In genomic region chr16:50216231-50216630, GRCh38 we compare ENCODE assay signal across 15 cellular contexts. TPM values are rescaled to one million over a fixed set of nuclear protein-coding genes. Genes with fewer than 3 reads are reported as not detected.
DNase-seq lines count a peak whose midpoint lies in the region; ATAC-seq and TF ChIP-seq lines count a peak whose summit lies in the region.
"Had no signal": no experiment of that assay in that cellular context is flagged by ENCODE, and none has a peak within 500 bp of the region (broad histone marks: within the 10 kb centered on the region; RNA-seq: fewer than 3 reads in every experiment).

No MANE protein-coding gene starts in this region.

- no peak overlapping the region for H3K14ac ChIP-seq in H9 (ENCODE audit: insufficient read depth, low read length)

- no peaks in the 10 kb centered on the region for H3K79me2 ChIP-seq in H9 (ENCODE audit: insufficient read depth, low read length)

- no peak overlapping the region for H2BK15ac ChIP-seq in H9 (ENCODE audit: low read depth, low read length)

- H3K56ac ChIP-seq in H9 (ENCODE audit: insufficient read length, low read depth, low read length), result no peak overlapping the region

- H2BK12ac ChIP-seq in H9 (ENCODE audit: insufficient read length, low read depth, low read length), result no peak overlapping the region

- peaks cover 37% of the 10 kb centered on the region for H3K36me3 ChIP-seq in BE2C

- peak overlapping the region; percentile 55 for H3K27ac Mint-ChIP-seq in T-helper 2 cell treated with Interferon-gamma antibody and Interleukin-4, amounts not matched to agents 5 μg/mL and 100 μg/mL, for 36 hours
- peak overlapping the region; percentile 84 for H3K27ac Mint-ChIP-seq in activated CD8-positive, alpha-beta memory T cell treated with anti-CD3 and anti-CD28 coated beads, Interleukin-2, amount 10 ng/mL, durations not matched to agents 7 days and 5 days
- peak overlapping the region; percentile 80 for H3K27ac Mint-ChIP-seq in activated T-helper 2 cell treated with anti-CD3 and anti-CD28 coated beads, Interferon-gamma antibody, Interleukin-2, Interleukin-4, amounts not matched to agents 10 μg/mL and 5 μg/mL and 100 μg/mL, durations not matched to agents 14 hours and 24 hours and 36 hours
- H3K27ac Mint-ChIP-seq in H9, result no peak overlapping the region

- no peaks in the 10 kb centered on the region for H3K79me1 ChIP-seq in H9 (ENCODE audit: insufficient read depth, low read depth, low read length, poor library complexity, severe bottlenecking)

- H3T11ph ChIP-seq in H9 (ENCODE audit: low read length), result no peak overlapping the region

- no peaks in the 10 kb centered on the region for H4K20me1 ChIP-seq in H9 (ENCODE audit: control insufficient read depth, insufficient read depth, insufficient read length)

- ATAC-seq in activated CD8-positive, alpha-beta memory T cell treated with anti-CD3 and anti-CD28 coated beads, Interleukin-2, amount 10 ng/mL, durations not matched to agents 7 days and 5 days, result no peak

- H3K23me2 ChIP-seq in H9 (ENCODE audit: insufficient read length, low read depth, low read length, poor library complexity, severe bottlenecking), result no peaks in the 10 kb centered on the region

- H3K36me3 Mint-ChIP-seq in T-helper 2 cell treated with Interferon-gamma antibody and Interleukin-4, amounts not matched to agents 5 μg/mL and 100 μg/mL, for 36 hours (ENCODE audit: low read depth), result peaks cover 29% of the 10 kb centered on the region
- H3K36me3 Mint-ChIP-seq in activated CD8-positive, alpha-beta memory T cell treated with anti-CD3 and anti-CD28 coated beads, Interleukin-2, amount 10 ng/mL, durations not matched to agents 7 days and 5 days, result peaks cover 32% of the 10 kb centered on the region
- H3K36me3 Mint-ChIP-seq in activated T-helper 2 cell treated with anti-CD3 and anti-CD28 coated beads, Interferon-gamma antibody, Interleukin-2, Interleukin-4, amounts not matched to agents 10 μg/mL and 5 μg/mL and 100 μg/mL, durations not matched to agents 14 hours and 24 hours and 36 hours (ENCODE audit: low read depth), result peaks cover 38% of the 10 kb centered on the region
- H3K36me3 Mint-ChIP-seq in H9 (ENCODE audit: insufficient read depth in 1 of 3, low read depth in 3 of 3), result peaks cover 9 to 39% (median 29%) of the 10 kb centered on the region in 3 experiments; a peak in 6 of 7 replicates

- TF ChIP-seq CTCF in H9 (conservative IDR thresholded peaks at IDR 0.05), result no peak
- no peak for TF ChIP-seq CTCF in BE2C (IDR thresholded peaks at IDR 0.05; ENCODE audit: low read depth, low read length)

- intact Hi-C loops in activated T-helper 2 cell treated with anti-CD3 and anti-CD28 coated beads, Interferon-gamma antibody, Interleukin-2, Interleukin-4, amounts not matched to agents 10 μg/mL and 5 μg/mL and 100 μg/mL, durations not matched to agents 14 hours and 24 hours and 36 hours (cut with micrococcal nuclease), result loop anchor here (10.0 kb wide), 1 partner anchor 109 kb away; no protein-coding TSS in a partner anchor

- no peaks in the 10 kb centered on the region for H3K9me3 Mint-ChIP-seq in T-helper 2 cell treated with Interferon-gamma antibody and Interleukin-4, amounts not matched to agents 5 μg/mL and 100 μg/mL, for 36 hours
- no peaks in the 10 kb centered on the region for H3K9me3 Mint-ChIP-seq in activated CD8-positive, alpha-beta memory T cell treated with anti-CD3 and anti-CD28 coated beads, Interleukin-2, amount 10 ng/mL, durations not matched to agents 7 days and 5 days (ENCODE audit: low read depth)
- H3K9me3 Mint-ChIP-seq in activated T-helper 2 cell treated with anti-CD3 and anti-CD28 coated beads, Interferon-gamma antibody, Interleukin-2, Interleukin-4, amounts not matched to agents 10 μg/mL and 5 μg/mL and 100 μg/mL, durations not matched to agents 14 hours and 24 hours and 36 hours, result no peaks in the 10 kb centered on the region
- H3K9me3 Mint-ChIP-seq in H9, result no peaks in the 10 kb centered on the region
- H3K9me3 Mint-ChIP-seq: CD4-positive, CD25-positive, alpha-beta regulatory T cell had no signal

- no peak overlapping the region for H3K4me2 ChIP-seq in H9 (ENCODE audit: insufficient read depth, insufficient read length, low read length)
- H3K4me2 ChIP-seq: BLaER1 treated with 17β-estradiol and CSF1 and Interleukin-3, amounts not matched to agents 10 nM and 100 nM had no signal

- H2AK5ac ChIP-seq in H9 (ENCODE audit: insufficient read length, low read length), result no peak overlapping the region

- H2BK120ac ChIP-seq in H9 (ENCODE audit: low read depth, low read length, poor library complexity, severe bottlenecking), result no peak overlapping the region

- H3K4me1 ChIP-seq in H9 (ENCODE audit: insufficient read depth, low read length) (no peaks in the 10 kb centered on the region), BE2C (peaks cover 4% of the 10 kb centered on the region; the same call in 1 of the 2 replicates)
- H3K4me1 ChIP-seq: HAP-1 had no signal

- H3K9me3 ChIP-seq in H9 (ENCODE audit: control insufficient read depth, low read depth, low read length) (no peaks in the 10 kb centered on the region), BE2C (no peaks in the 10 kb centered on the region)
- H3K9me3 ChIP-seq: BLaER1 treated with 17β-estradiol and CSF1 and Interleukin-3, amounts not matched to agents 10 nM and 100 nM; HAP-1 had no signal

- H3K4ac ChIP-seq in H9 (ENCODE audit: low read depth, low read length), result no peak overlapping the region

- no peak overlapping the region for H4K91ac ChIP-seq in H9 (ENCODE audit: insufficient read length, low read depth, low read length)

- no CpG with 5 or more reads among the region's 6 CpGs for WGBS in H9 (ENCODE audit: extremely low coverage, insufficient read length, low lambda C conversion rate)

- no peak overlapping the region for H4K5ac ChIP-seq in H9 (ENCODE audit: insufficient read length, low read depth, low read length)

- H2AFZ ChIP-seq in H9 (ENCODE audit: low read length), result no peak overlapping the region

- no peak overlapping the region for H2BK20ac ChIP-seq in H9 (ENCODE audit: low read depth, low read length, poor library complexity, severe bottlenecking)

- DNase-seq in T-helper 2 cell treated with Interferon-gamma antibody and Interleukin-4, amounts not matched to agents 5 μg/mL and 100 μg/mL, for 36 hours (ENCODE audit: low spot score), result no peak
- DNase-seq in T-helper 2 cell (no peak), H9 (no peak), BE2C (no peak)
- DNase-seq in activated CD8-positive, alpha-beta memory T cell treated with anti-CD3 and anti-CD28 coated beads, Interleukin-2, amount 10 ng/mL, durations not matched to agents 7 days and 5 days, result no peak
- DNase-seq in activated CD8-positive, alpha-beta memory T cell treated with anti-CD3 and anti-CD28 coated beads, Interleukin-2, amount 50 U/mL, for 4 hours, result no peak
- no peak for DNase-seq in activated T-helper 2 cell treated with anti-CD3 and anti-CD28 coated beads, Interferon-gamma antibody, Interleukin-2, Interleukin-4, amounts not matched to agents 10 μg/mL and 5 μg/mL and 100 μg/mL, durations not matched to agents 14 hours and 24 hours and 36 hours (ENCODE audit: low spot score)
- DNase-seq: 8988T, AML-193, DMS53, GF-D8, GOT3 had no signal

- no peak overlapping the region for H4K8ac ChIP-seq in H9 (replicated peaks; ENCODE audit: insufficient read length, low read depth, low read length)

- CTCF ChIA-PET in activated CD8-positive, alpha-beta memory T cell treated with anti-CD3 and anti-CD28 coated beads, Interleukin-2, amount 10 ng/mL, durations not matched to agents 7 days and 5 days (lab: Charles Lee), result interaction anchor here (1.1 to 10.6 kb wide), 9 partner anchors 18 to 590 kb away, joined by 3 to 167 read pairs (median 20); partner anchors contain the start of genes CNEP1R1 and HEATR3

- H3K27ac ChIP-seq in H9 (ENCODE audit: insufficient read length, low read depth, low read length), result no peak overlapping the region
- H3K27ac ChIP-seq: BLaER1 treated with 17β-estradiol and CSF1 and Interleukin-3, amounts not matched to agents 10 nM and 100 nM had no signal

- H3K4me1 Mint-ChIP-seq in T-helper 2 cell treated with Interferon-gamma antibody and Interleukin-4, amounts not matched to agents 5 μg/mL and 100 μg/mL, for 36 hours (ENCODE audit: low read depth), result peaks cover 26% of the 10 kb centered on the region
- H3K4me1 Mint-ChIP-seq in activated CD8-positive, alpha-beta memory T cell treated with anti-CD3 and anti-CD28 coated beads, Interleukin-2, amount 10 ng/mL, durations not matched to agents 7 days and 5 days, result peaks cover 36% of the 10 kb centered on the region
- H3K4me1 Mint-ChIP-seq in activated T-helper 2 cell treated with anti-CD3 and anti-CD28 coated beads, Interferon-gamma antibody, Interleukin-2, Interleukin-4, amounts not matched to agents 10 μg/mL and 5 μg/mL and 100 μg/mL, durations not matched to agents 14 hours and 24 hours and 36 hours (ENCODE audit: low read depth), result peaks cover 20% of the 10 kb centered on the region
- H3K4me1 Mint-ChIP-seq in H9, result no peaks in the 10 kb centered on the region

- H2BK5ac ChIP-seq in H9 (ENCODE audit: insufficient read length, low read length), result no peak overlapping the region

- H3K27me3 ChIP-seq in H9 (ENCODE audit: insufficient read depth, low read length) (no peaks in the 10 kb centered on the region), BE2C (no peaks in the 10 kb centered on the region)
- H3K27me3 ChIP-seq: BLaER1 treated with 17β-estradiol and CSF1 and Interleukin-3, amounts not matched to agents 10 nM and 100 nM had no signal

- peak overlapping the region; percentile 67 for H3K4me3 Mint-ChIP-seq in T-helper 2 cell treated with Interferon-gamma antibody and Interleukin-4, amounts not matched to agents 5 μg/mL and 100 μg/mL, for 36 hours
- peak overlapping the region; percentile 42 for H3K4me3 Mint-ChIP-seq in activated CD8-positive, alpha-beta memory T cell treated with anti-CD3 and anti-CD28 coated beads, Interleukin-2, amount 10 ng/mL, durations not matched to agents 7 days and 5 days
- peak overlapping the region; percentile 5 for H3K4me3 Mint-ChIP-seq in activated T-helper 2 cell treated with anti-CD3 and anti-CD28 coated beads, Interferon-gamma antibody, Interleukin-2, Interleukin-4, amounts not matched to agents 10 μg/mL and 5 μg/mL and 100 μg/mL, durations not matched to agents 14 hours and 24 hours and 36 hours (ENCODE audit: low read depth)
- H3K4me3 Mint-ChIP-seq in H9, result no peak overlapping the region
- H3K4me3 Mint-ChIP-seq: CD4-positive, CD25-positive, alpha-beta regulatory T cell had no signal

- H3K4me3 ChIP-seq in BE2C (ENCODE audit: low read depth, low read length), result no peak overlapping the region
- H3K4me3 ChIP-seq: BLaER1 treated with 17β-estradiol and CSF1 and Interleukin-3, amounts not matched to agents 10 nM and 100 nM; HAP-1 had no signal

- H3K27me3 Mint-ChIP-seq in T-helper 2 cell treated with Interferon-gamma antibody and Interleukin-4, amounts not matched to agents 5 μg/mL and 100 μg/mL, for 36 hours (ENCODE audit: low read depth), result no peaks in the 10 kb centered on the region
- H3K27me3 Mint-ChIP-seq in activated CD8-positive, alpha-beta memory T cell treated with anti-CD3 and anti-CD28 coated beads, Interleukin-2, amount 10 ng/mL, durations not matched to agents 7 days and 5 days, result no peaks in the 10 kb centered on the region
- H3K27me3 Mint-ChIP-seq in activated T-helper 2 cell treated with anti-CD3 and anti-CD28 coated beads, Interferon-gamma antibody, Interleukin-2, Interleukin-4, amounts not matched to agents 10 μg/mL and 5 μg/mL and 100 μg/mL, durations not matched to agents 14 hours and 24 hours and 36 hours (ENCODE audit: low read depth), result no peaks in the 10 kb centered on the region
- no peaks in the 10 kb centered on the region for H3K27me3 Mint-ChIP-seq in H9 (ENCODE audit: low read depth)
- H3K27me3 Mint-ChIP-seq: CD4-positive, CD25-positive, alpha-beta regulatory T cell had no signal

- H3K23ac ChIP-seq in H9 (ENCODE audit: insufficient read length, low read depth, low read length), result no peak overlapping the region

- no peak overlapping the region for H3K18ac ChIP-seq in H9 (ENCODE audit: insufficient read length, low read depth, low read length)

- no peak overlapping the region for H3K9ac ChIP-seq in H9 (ENCODE audit: extremely low read depth, insufficient read length, low read length)
- H3K9ac ChIP-seq: BLaER1 treated with 17β-estradiol and CSF1 and Interleukin-3, amounts not matched to agents 10 nM and 100 nM had no signal

RNA-seq across cellular contexts. Expression of gene ADCY7, which starts 50.1 kb away (rescaled TPM):
- 100 to 1,000 TPM; 131 to 232 TPM for total RNA-seq in activated CD8-positive, alpha-beta memory T cell treated with anti-CD3 and anti-CD28 coated beads, Interleukin-2, amount 10 ng/mL, durations not matched to agents 7 days and 5 days
- 78.7 and 89.5 TPM in 2 replicates for total RNA-seq in activated T-helper 2 cell treated with anti-CD3 and anti-CD28 coated beads, Interferon-gamma antibody, Interleukin-2, Interleukin-4, amounts not matched to agents 10 μg/mL and 5 μg/mL and 100 μg/mL, durations not matched to agents 14 hours and 24 hours and 36 hours
- total RNA-seq in H9 (2021), result 2.6 and 4.0 TPM in 2 replicates
- polyA plus RNA-seq in BE2C (2012; ENCODE audit: insufficient read depth, insufficient read length, low read depth), result 26.2 TPM

Comparison
In these comparisons a context has a peak if more than half of its experiments do, and no peak if none do; other contexts are left out.
1. H3K27ac Mint-ChIP-seq: peak in T-helper 2 cell treated with Interferon-gamma antibody and Interleukin-4, amounts not matched to agents 5 μg/mL and 100 μg/mL, for 36 hours (single experiment), activated CD8-positive, alpha-beta memory T cell treated with anti-CD3 and anti-CD28 coated beads, Interleukin-2, amount 10 ng/mL, durations not matched to agents 7 days and 5 days (single experiment) and activated T-helper 2 cell treated with anti-CD3 and anti-CD28 coated beads, Interferon-gamma antibody, Interleukin-2, Interleukin-4, amounts not matched to agents 10 μg/mL and 5 μg/mL and 100 μg/mL, durations not matched to agents 14 hours and 24 hours and 36 hours (single experiment); none in H9 (0 of 3).
2. H3K4me3 Mint-ChIP-seq: peak in T-helper 2 cell treated with Interferon-gamma antibody and Interleukin-4, amounts not matched to agents 5 μg/mL and 100 μg/mL, for 36 hours (single experiment), activated CD8-positive, alpha-beta memory T cell treated with anti-CD3 and anti-CD28 coated beads, Interleukin-2, amount 10 ng/mL, durations not matched to agents 7 days and 5 days (single experiment) and activated T-helper 2 cell treated with anti-CD3 and anti-CD28 coated beads, Interferon-gamma antibody, Interleukin-2, Interleukin-4, amounts not matched to agents 10 μg/mL and 5 μg/mL and 100 μg/mL, durations not matched to agents 14 hours and 24 hours and 36 hours (single experiment); none in H9 (0 of 2).
3. RNA of gene ADCY7, which starts 50.1 kb away (total RNA-seq): 131 to 232 TPM in activated CD8-positive, alpha-beta memory T cell treated with anti-CD3 and anti-CD28 coated beads, Interleukin-2, amount 10 ng/mL, durations not matched to agents 7 days and 5 days and 78.7 to 89.5 TPM in activated T-helper 2 cell treated with anti-CD3 and anti-CD28 coated beads, Interferon-gamma antibody, Interleukin-2, Interleukin-4, amounts not matched to agents 10 μg/mL and 5 μg/mL and 100 μg/mL, durations not matched to agents 14 hours and 24 hours and 36 hours; 2.6 to 4.0 TPM in H9; every median in the first group is over 10 times any median in the second.